Comparison of ENCODE assay signal across 8 cellular contexts in genomic region chr12:59164991-59165718, GRCh38.
DNase-seq lines count a peak whose midpoint lies in the region.

No MANE protein-coding gene starts in this region.

- peak; percentile 63 for DNase-seq in NCI-H510A treated with DMSO at 0.1 percent for 48 hours (lab: John Stamatoyannopoulos, UW)
- DNase-seq in NCI-H510A (lab: John Stamatoyannopoulos, UW): no peak
- peak; percentile 66 for DNase-seq in NCI-H526 treated with DMSO at 0.1 percent for 48 hours (lab: John Stamatoyannopoulos, UW)
- DNase-seq in dermis blood vessel endothelial cell: peak; percentile 51
- DNase-seq in pons (ENCODE audit: low spot score): peak; percentile 41
- no peak for DNase-seq in D341Med (ENCODE audit: low spot score)
- DNase-seq in activated naive CD4-positive, alpha-beta T cell (lab: John Stamatoyannopoulos, UW): no peak
- DNase-seq in effector CD8-positive, alpha-beta T cell (lab: John Stamatoyannopoulos, UW): no peak

Comparison
In these comparisons a context has a peak if more than half of its experiments do, and no peak if none do; other contexts are left out.
1. DNase-seq: peak in NCI-H510A treated with DMSO at 0.1 percent for 48 hours (single experiment), NCI-H526 treated with DMSO at 0.1 percent for 48 hours (single experiment), dermis blood vessel endothelial cell (single experiment) and pons (single experiment); none in NCI-H510A (single experiment), D341Med (single experiment), activated naive CD4-positive, alpha-beta T cell (0 of 4) and effector CD8-positive, alpha-beta T cell (single experiment).